Comparison of ENCODE assay signal across 2 cellular contexts in genomic region chr20:1278323-1278660, GRCh38.
TF ChIP-seq lines count a peak whose summit lies in the region.

No MANE protein-coding gene starts in this region.

TF ChIP-seq in IMR-90, 13 proteins besides CTCF, POLR2A, EP300 and RAD21:
- no peak for TF ChIP-seq NFE2L2 (IDR thresholded peaks at IDR 0.05; ENCODE audit: low read depth, low read length)
- TF ChIP-seq BHLHE40 (IDR thresholded peaks at IDR 0.05; ENCODE audit: low read depth, low read length), result no peak
- TF ChIP-seq MAZ (IDR thresholded peaks at IDR 0.05; ENCODE audit: borderline replicate concordance, low read depth, low read length), result no peak
- TF ChIP-seq MXI1 (IDR thresholded peaks at IDR 0.05; ENCODE audit: borderline replicate concordance, low read depth, low read length), result no peak
- no peak for TF ChIP-seq CHD1 (IDR thresholded peaks at IDR 0.05; ENCODE audit: low read depth, low read length)
- no peak for TF ChIP-seq SMC3 (IDR thresholded peaks at IDR 0.05; ENCODE audit: low read depth, low read length)
- TF ChIP-seq FOS (IDR thresholded peaks at IDR 0.05; ENCODE audit: low read depth, low read length), result no peak
TF ChIP-seq in IMR-90: peak in this region for 0.

TF ChIP-seq in H1, 55 proteins besides CTCF, POLR2A, EP300 and RAD21:
- TF ChIP-seq MAFK (IDR thresholded peaks at IDR 0.05; ENCODE audit: low read depth, low read length) (no peak), BRCA1 (IDR thresholded peaks at IDR 0.05; ENCODE audit: low read depth, low read length) (no peak), EZH2 (IDR thresholded peaks at IDR 0.05; ENCODE audit: low read depth, low read length, severe bottlenecking) (no peak)
